In genomic region chr7:93165447-93165846, GRCh38 we compare ENCODE assay signal across 1 cellular context.
TF ChIP-seq lines count a peak whose summit lies in the region.

No MANE protein-coding gene starts in this region.

TF ChIP-seq in GM23338, 12 proteins besides CTCF, POLR2A, EP300 and RAD21 (continued from another document):
- TF ChIP-seq REST (IDR thresholded peaks at IDR 0.05; ENCODE audit: unreplicated experiment) (no peak), JUNB (IDR thresholded peaks at IDR 0.05; ENCODE audit: unreplicated experiment) (no peak), EZH2phosphoT487 (IDR thresholded peaks at IDR 0.05; ENCODE audit: unreplicated experiment) (no peak), NANOG (IDR thresholded peaks at IDR 0.05; ENCODE audit: borderline replicate concordance) (no peak), EZH2 (IDR thresholded peaks at IDR 0.05; ENCODE audit: low read depth, unreplicated experiment) (no peak), ZNF331 (CRISPR knock-in tag; IDR thresholded peaks at IDR 0.05; ENCODE audit: low read depth) (no peak)
